Comparison of ENCODE assay signal across 18 cellular contexts in the genomic region with DNA sequence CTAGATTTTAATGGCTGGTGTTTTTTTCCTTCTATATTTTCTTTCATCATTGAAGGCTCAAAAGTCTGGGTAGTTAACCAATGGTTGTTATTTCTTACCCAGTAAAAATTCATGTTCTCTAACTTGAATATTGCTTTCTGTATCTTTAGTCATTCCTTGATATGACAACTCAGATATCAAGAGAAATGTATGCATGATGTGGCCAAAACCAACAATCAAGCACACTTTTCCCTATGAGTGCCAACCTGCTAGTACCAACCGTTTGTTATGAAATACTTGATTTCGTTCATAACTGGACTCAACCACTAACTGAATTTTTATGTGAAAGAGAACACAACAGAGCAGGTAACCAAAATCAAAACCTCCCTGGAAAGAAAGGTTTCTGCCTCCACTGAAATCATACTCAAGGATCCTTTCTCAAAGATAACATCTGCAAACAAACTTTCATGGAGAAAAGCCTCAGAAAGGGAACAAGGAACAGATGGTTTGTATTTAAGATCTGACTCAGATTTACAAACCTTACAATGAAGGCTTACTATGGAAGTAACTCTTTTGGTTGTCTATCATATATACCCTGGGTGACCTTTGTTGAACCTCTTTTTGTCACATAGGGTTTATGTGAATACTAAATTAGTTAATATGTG. TPM values are rescaled to one million over a fixed set of nuclear protein-coding genes. Genes with fewer than 3 reads are reported as not detected.
"Had no signal": no experiment of that assay in that cellular context is flagged by ENCODE, and none has a peak within 500 bp of the region (broad histone marks: within the 10 kb centered on the region; RNA-seq: fewer than 3 reads in every experiment).

No MANE protein-coding gene starts in this region.

- H3K4me3 Mint-ChIP-seq: activated CD4-positive, alpha-beta T cell treated with anti-CD3 and anti-CD28 coated beads for 36 hours; activated naive CD8-positive, alpha-beta T cell; mesothelial cell of epicardium; natural killer cell treated with Interleukin-12 subunit alpha and Interleukin-12 subunit beta and Interleukin-15 and Interleukin-18, amount 100 ng/mL, for 72 hours; stimulated activated naive B cell treated with anti-CD40 and anti-IgM and Interleukin-4, amounts not matched to agents 10 μg/mL and 1 μg/mL and 100 μg/mL, for 72 hours; T-cell; WTC11 had no signal

- DNase-seq: activated CD4-positive, alpha-beta T cell treated with anti-CD3 and anti-CD28 coated beads for 36 hours; activated CD4-positive, alpha-beta T cell treated with anti-CD3 and anti-CD28 coated beads, Interleukin-2, amount 50 U/mL, for 48 hours; activated gamma-delta T cell treated with Interleukin-2 at 50 U/mL for 16 hours; amniotic stem cell; body of pancreas; foreskin melanocyte; left lung; sigmoid colon; stimulated activated naive B cell treated with anti-CD40 and anti-IgM and Interleukin-4, amounts not matched to agents 10 μg/mL and 1 μg/mL and 100 μg/mL, for 72 hours; T-cell had no signal

- H3K36me3 Mint-ChIP-seq: activated naive CD8-positive, alpha-beta T cell; mesothelial cell of epicardium; natural killer cell treated with Interleukin-12 subunit alpha and Interleukin-12 subunit beta and Interleukin-15 and Interleukin-18, amount 100 ng/mL, for 72 hours; stimulated activated naive B cell treated with anti-CD40 and anti-IgM and Interleukin-4, amounts not matched to agents 10 μg/mL and 1 μg/mL and 100 μg/mL, for 72 hours; T-cell; WTC11 had no signal

- ATAC-seq: activated CD4-positive, alpha-beta T cell treated with anti-CD3 and anti-CD28 coated beads for 36 hours; body of pancreas; esophagus mucosa; left lung; natural killer cell treated with Interleukin-12 subunit alpha and Interleukin-12 subunit beta and Interleukin-15 and Interleukin-18, amount 100 ng/mL, for 72 hours; stimulated activated naive B cell treated with anti-CD40 and anti-IgM and Interleukin-4, amounts not matched to agents 10 μg/mL and 1 μg/mL and 100 μg/mL, for 72 hours; T-cell; WTC11 had no signal

- H3K27me3 Mint-ChIP-seq: natural killer cell treated with Interleukin-12 subunit alpha and Interleukin-12 subunit beta and Interleukin-15 and Interleukin-18, amount 100 ng/mL, for 72 hours had no signal

- H3K36me3 ChIP-seq: left lung, neutrophil, sigmoid colon had no signal

- H3K9me3 Mint-ChIP-seq: mesothelial cell of epicardium, WTC11 had no signal

- H3K4me1 ChIP-seq: body of pancreas, left lung, parathyroid adenoma, sigmoid colon had no signal

- H3K79me2 ChIP-seq: parathyroid adenoma had no signal

- H3K27me3 ChIP-seq: body of pancreas, left lung, sigmoid colon had no signal

- H3K4me3 ChIP-seq: body of pancreas, coronary artery, left lung, sigmoid colon had no signal

- H3K9ac ChIP-seq: parathyroid adenoma had no signal

- H2AFZ ChIP-seq: parathyroid adenoma had no signal

- H3K9me3 ChIP-seq: body of pancreas, left lung, neutrophil, sigmoid colon had no signal

- H3K27ac ChIP-seq: body of pancreas, coronary artery, left lung, neutrophil, parathyroid adenoma, sigmoid colon had no signal

- H3K27ac Mint-ChIP-seq: activated CD4-positive, alpha-beta T cell treated with anti-CD3 and anti-CD28 coated beads for 36 hours; activated naive CD8-positive, alpha-beta T cell; mesothelial cell of epicardium; natural killer cell treated with Interleukin-12 subunit alpha and Interleukin-12 subunit beta and Interleukin-15 and Interleukin-18, amount 100 ng/mL, for 72 hours; stimulated activated naive B cell treated with anti-CD40 and anti-IgM and Interleukin-4, amounts not matched to agents 10 μg/mL and 1 μg/mL and 100 μg/mL, for 72 hours; T-cell; WTC11 had no signal

- H3K4me1 Mint-ChIP-seq: activated CD4-positive, alpha-beta T cell treated with anti-CD3 and anti-CD28 coated beads for 36 hours; mesothelial cell of epicardium; stimulated activated naive B cell treated with anti-CD40 and anti-IgM and Interleukin-4, amounts not matched to agents 10 μg/mL and 1 μg/mL and 100 μg/mL, for 72 hours; T-cell; WTC11 had no signal

RNA-seq across cellular contexts. Expression of a gene that starts 8.3 kb away (rescaled TPM):
- total RNA-seq: activated CD4-positive, alpha-beta T cell treated with anti-CD3 and anti-CD28 coated beads for 36 hours; natural killer cell treated with Interleukin-12 subunit alpha and Interleukin-12 subunit beta and Interleukin-15 and Interleukin-18, amount 100 ng/mL, for 72 hours had no signal
